Comparison of ENCODE assay signal across 17 cellular contexts in genomic region chr14:96637521-96637920, GRCh38.
A peak's percentile ranks its signal among the peaks of the same experiment; 100 is the strongest.
DNase-seq lines count a peak whose midpoint lies in the region; ATAC-seq and TF ChIP-seq lines count a peak whose summit lies in the region.
"Had no signal": no experiment of that assay in that cellular context is flagged by ENCODE, and none has a peak within 500 bp of the region (broad histone marks: within the 10 kb centered on the region; RNA-seq: fewer than 3 reads in every experiment).

No MANE protein-coding gene starts in this region.

- H4K20me1 ChIP-seq in SK-N-SH (ENCODE audit: insufficient read depth), result no peaks in the 10 kb centered on the region

- TF ChIP-seq RAD21 in SK-N-SH (IDR thresholded peaks at IDR 0.05; ENCODE audit: low read length), result no peak

- 27% methylated on average over 2 of the region's 5 CpGs for WGBS in SK-N-SH (ENCODE audit: low lambda C conversion rate)
- 86% methylated on average over 4 of the region's 5 CpGs for WGBS in esophagus muscularis mucosa
- 85 to 93% (median 91%) methylated on average over 5 of the region's 5 CpGs for WGBS in spleen, 5 donors

- no peaks in the 10 kb centered on the region for H3K79me2 ChIP-seq in SK-N-SH (ENCODE audit: insufficient read depth)

- TF ChIP-seq EP300 in SK-N-SH (IDR thresholded peaks at IDR 0.05; ENCODE audit: borderline replicate concordance in 1 of 2, low read depth in 1 of 2, low read length in 1 of 2) (no peak), esophagus muscularis mucosa (IDR thresholded peaks at IDR 0.05) (no peak)

- H2AFZ ChIP-seq in SK-N-SH (ENCODE audit: low read depth), result no peak overlapping the region
- H2AFZ ChIP-seq: GM23338 had no signal

- H3K4me3 ChIP-seq in SK-N-SH (ENCODE audit: low read depth in 2 of 2, low read length in 1 of 2), result no peak overlapping the region
- H3K4me3 ChIP-seq in esophagus muscularis mucosa, result no peak overlapping the region
- no peak overlapping the region for H3K4me3 ChIP-seq in spleen
- H3K4me3 ChIP-seq: GM23338 had no signal

- no peaks in the 10 kb centered on the region for H3K9me3 ChIP-seq in SK-N-SH
- H3K9me3 ChIP-seq in esophagus muscularis mucosa, result no peaks in the 10 kb centered on the region
- H3K9me3 ChIP-seq in spleen, result no peaks in the 10 kb centered on the region

- H3K27ac ChIP-seq in SK-N-SH (ENCODE audit: low read depth in 2 of 2, low read length in 1 of 2), result no peak overlapping the region
- H3K27ac ChIP-seq in esophagus muscularis mucosa (replicated peaks in 1 of 4), result no peak overlapping the region
- no peak overlapping the region for H3K27ac ChIP-seq in spleen
- H3K27ac ChIP-seq: 22Rv1 had no signal

- intact Hi-C loops in esophagus muscularis mucosa (cut with DNase I) (no loop called here), spleen (cut with DNase I; ENCODE audit: low total_unique reads) (no loop called here)

- H3K36me3 ChIP-seq in SK-N-SH (replicated peaks in 1 of 2; ENCODE audit: control insufficient read depth in 1 of 2, insufficient read depth in 2 of 2, low read length in 1 of 2) (no peaks in the 10 kb centered on the region), esophagus muscularis mucosa (no peaks in the 10 kb centered on the region), spleen (no peaks in the 10 kb centered on the region)

- TF ChIP-seq CTCF in SK-N-SH (IDR thresholded peaks at IDR 0.05), result no peak
- TF ChIP-seq CTCF in esophagus muscularis mucosa (IDR thresholded peaks at IDR 0.05), result no peak
- no peak for TF ChIP-seq CTCF in spleen (IDR thresholded peaks at IDR 0.05 in 8 of 11, conservative IDR thresholded peaks at IDR 0.05 in 3 of 11)

- TF ChIP-seq POLR2A in esophagus muscularis mucosa (IDR thresholded peaks at IDR 0.05; ENCODE audit: low read depth) (no peak), spleen (IDR thresholded peaks at IDR 0.05) (no peak)

- CTCF ChIA-PET in SK-N-SH (lab: Yijun Ruan, JAX), result interaction anchor here (0.8 to 1.2 kb wide), 2 partner anchors 38 to 104 kb away, joined by 3 read pairs; no protein-coding TSS in a partner anchor

- H3K4me2 ChIP-seq in SK-N-SH, result no peak overlapping the region
- H3K4me2 ChIP-seq: GM23338 had no signal

- peaks cover 0 to 2% of the 10 kb centered on the region in 2 experiments; a peak in 1 of 4 replicates for H3K4me1 ChIP-seq in SK-N-SH (ENCODE audit: control insufficient read depth in 1 of 2, insufficient read depth in 2 of 2, low read depth in 1 of 2, low read length in 1 of 2)
- no peaks in the 10 kb centered on the region for H3K4me1 ChIP-seq in esophagus muscularis mucosa
- H3K4me1 ChIP-seq in spleen, result no peaks in the 10 kb centered on the region

- POLR2A ChIA-PET in SK-N-SH (lab: Yijun Ruan, JAX), result no interaction called here

- DNase-seq in SK-N-SH (peak; percentile 0), AG20443 (ENCODE audit: low spot score) (peak; percentile 5), esophagus muscularis mucosa (ENCODE audit: extremely low spot score) (peak; percentile 84), spleen (peak; percentile 46), A172 (ENCODE audit: low spot score) (no peak)
- DNase-seq in stimulated activated CD4-positive, alpha-beta T cell treated with anti-CD3 and anti-CD28 coated beads, Interleukin-1b, Interleukin-23, amount 100 ng/mL, for 48 hours, result no peak
- DNase-seq: IMR-90, NCI-H1417 treated with DMSO at 0.1 percent for 48 hours, NCI-H1930, NCI-H345, NCI-H524 treated with DMSO at 0.1 percent for 48 hours, SIG-M5 had no signal

- H3K27me3 ChIP-seq in SK-N-SH (ENCODE audit: insufficient read depth), result no peaks in the 10 kb centered on the region
- H3K27me3 ChIP-seq in esophagus muscularis mucosa, result no peaks in the 10 kb centered on the region
- no peaks in the 10 kb centered on the region for H3K27me3 ChIP-seq in spleen (replicated peaks in 1 of 7)

- ATAC-seq in SK-N-SH treated with all-trans-retinoic acid at 6 μM for 48 hours (no peak), GM19324 (IDR thresholded peaks at IDR 0.05; ENCODE audit: low FRiP score, unreplicated experiment) (no peak)
- ATAC-seq: GM23338, HCT116 had no signal

- H3K9ac ChIP-seq in SK-N-SH, result no peak overlapping the region

- no peaks in the 10 kb centered on the region for H3F3A ChIP-seq in SK-N-SH (replicated peaks; ENCODE audit: insufficient read depth)

- H3K9me2 ChIP-seq in SK-N-SH, result no peaks in the 10 kb centered on the region

TF ChIP-seq in SK-N-SH, 30 proteins besides CTCF, POLR2A, EP300 and RAD21 (continues in another document):
- no peak for TF ChIP-seq TEAD4 (IDR thresholded peaks at IDR 0.05; ENCODE audit: borderline replicate concordance, insufficient read depth)
- TF ChIP-seq RFX5 (IDR thresholded peaks at IDR 0.05; ENCODE audit: low read length), result no peak
- TF ChIP-seq, protein P1, sequence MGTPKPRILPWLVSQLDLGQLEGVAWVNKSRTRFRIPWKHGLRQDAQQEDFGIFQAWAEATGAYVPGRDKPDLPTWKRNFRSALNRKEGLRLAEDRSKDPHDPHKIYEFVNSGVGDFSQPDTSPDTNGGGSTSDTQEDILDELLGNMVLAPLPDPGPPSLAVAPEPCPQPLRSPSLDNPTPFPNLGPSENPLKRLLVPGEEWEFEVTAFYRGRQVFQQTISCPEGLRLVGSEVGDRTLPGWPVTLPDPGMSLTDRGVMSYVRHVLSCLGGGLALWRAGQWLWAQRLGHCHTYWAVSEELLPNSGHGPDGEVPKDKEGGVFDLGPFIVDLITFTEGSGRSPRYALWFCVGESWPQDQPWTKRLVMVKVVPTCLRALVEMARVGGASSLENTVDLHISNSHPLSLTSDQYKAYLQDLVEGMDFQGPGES (IDR thresholded peaks at IDR 0.05; ENCODE audit: low read depth, low read length), result no peak
- no peak for TF ChIP-seq USF2 (IDR thresholded peaks at IDR 0.05; ENCODE audit: borderline replicate concordance, low read depth, low read length)
- no peak for TF ChIP-seq SIN3A (IDR thresholded peaks at IDR 0.05; ENCODE audit: borderline replicate concordance, low read depth, low read length)
- no peak for TF ChIP-seq GABPA (IDR thresholded peaks at IDR 0.05; ENCODE audit: low read depth)
- no peak for TF ChIP-seq RXRA (IDR thresholded peaks at IDR 0.05; ENCODE audit: borderline replicate concordance, low read depth)
- no peak for TF ChIP-seq FOSL2 (IDR thresholded peaks at IDR 0.05; ENCODE audit: borderline replicate concordance, low read depth)
- TF ChIP-seq JUND (IDR thresholded peaks at IDR 0.05), result no peak
- no peak for TF ChIP-seq NRF1 (IDR thresholded peaks at IDR 0.05; ENCODE audit: low read depth, low read length)

TF ChIP-seq in SK-N-SH treated with all-trans-retinoic acid at 6 μM for 48 hours, 23 proteins besides CTCF, POLR2A, EP300 and RAD21:
- no peak for TF ChIP-seq TCF4 (CRISPR knock-in tag; IDR thresholded peaks at IDR 0.05; ENCODE audit: borderline replicate concordance)
- TF ChIP-seq RARB (CRISPR knock-in tag; IDR thresholded peaks at IDR 0.05), result no peak
- no peak for TF ChIP-seq GLIS3 (CRISPR knock-in tag; IDR thresholded peaks at IDR 0.05)
- no peak for TF ChIP-seq ISL1 (CRISPR knock-in tag; IDR thresholded peaks at IDR 0.05)
- no peak for TF ChIP-seq ESRRG (CRISPR knock-in tag; IDR thresholded peaks at IDR 0.05)
- TF ChIP-seq CSDC2 (CRISPR knock-in tag; IDR thresholded peaks at IDR 0.05), result no peak
- TF ChIP-seq ZNF565 (CRISPR knock-in tag; conservative IDR thresholded peaks at IDR 0.05; ENCODE audit: low read depth), result no peak
- no peak for TF ChIP-seq PPARA (CRISPR knock-in tag; IDR thresholded peaks at IDR 0.05; ENCODE audit: borderline replicate concordance)

Comparison
In these comparisons a context has a peak if more than half of its experiments do, and no peak if none do; other contexts are left out.
1. DNase-seq: peak in SK-N-SH (single experiment), AG20443 (single experiment), esophagus muscularis mucosa (single experiment) and spleen (single experiment); none in stimulated activated CD4-positive, alpha-beta T cell treated with anti-CD3 and anti-CD28 coated beads, Interleukin-1b, Interleukin-23, amount 100 ng/mL, for 48 hours (single experiment) and A172 (single experiment).